Comparison of ENCODE assay signal across 14 cellular contexts in the genomic region with DNA sequence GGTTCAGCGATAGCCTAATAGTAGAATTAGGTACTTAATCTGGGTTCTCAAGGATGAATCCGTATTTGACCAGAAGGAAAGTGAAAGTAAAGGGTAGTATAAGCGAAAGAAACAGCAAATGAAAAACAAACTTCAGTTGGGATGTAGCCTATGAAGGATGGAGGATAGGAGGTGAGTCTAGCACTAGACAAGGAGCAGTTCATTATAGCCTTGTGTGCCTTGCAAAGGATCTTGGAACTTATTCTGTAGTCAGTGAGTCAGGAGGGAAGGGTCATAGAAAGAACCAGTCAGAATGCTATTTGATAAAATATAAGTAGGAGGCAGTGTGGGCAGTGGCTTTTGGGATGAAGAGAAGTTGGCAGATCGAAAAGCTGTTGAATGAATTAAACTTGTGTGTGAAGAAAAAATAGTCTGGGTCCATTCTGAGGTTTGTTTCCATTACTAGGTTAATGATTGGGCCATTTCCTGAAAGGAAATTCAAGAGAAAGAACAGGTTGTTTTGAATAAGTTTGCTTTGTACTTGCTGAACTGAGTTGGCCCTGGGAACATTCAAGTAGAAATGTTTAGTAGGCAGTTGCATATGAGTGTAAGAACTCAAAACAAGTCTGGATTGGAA. TPM values are rescaled to one million over a fixed set of nuclear protein-coding genes. Genes with fewer than 3 reads are reported as not detected.
DNase-seq lines count a peak whose midpoint lies in the region; ATAC-seq and TF ChIP-seq lines count a peak whose summit lies in the region.
"Had no signal": no experiment of that assay in that cellular context is flagged by ENCODE, and none has a peak within 500 bp of the region (broad histone marks: within the 10 kb centered on the region; RNA-seq: fewer than 3 reads in every experiment).

No MANE protein-coding gene starts in this region.

- CTCF ChIA-PET in activated B cell treated with CpG ODN at 0.5 μM for 24 hours (lab: Charles Lee), result no interaction called here

- H3K9me3 ChIP-seq in heart right ventricle (peaks cover 0 to 3% (median 0%) of the 10 kb centered on the region in 11 donors), subcutaneous abdominal adipose tissue (ENCODE audit: control insufficient read depth in 5 of 5, low read length in 5 of 5) (no peaks in the 10 kb centered on the region)
- H3K9me3 ChIP-seq: stomach had no signal

- H3K4me3 Mint-ChIP-seq in activated B cell treated with CpG ODN at 0.5 μM for 24 hours (peak overlapping the region; percentile 71), GM23338 (no peak overlapping the region)

- no peak overlapping the region for H3K9ac ChIP-seq in subcutaneous abdominal adipose tissue (ENCODE audit: low read length in 5 of 5)

- H4K20me1 ChIP-seq in GM23338 (replicated peaks; ENCODE audit: insufficient read depth), result no peaks in the 10 kb centered on the region

- POLR2A ChIA-PET in activated B cell treated with CpG ODN at 0.5 μM for 24 hours (lab: Charles Lee), result interaction anchor here (0.7 kb wide), 1 partner anchor 21 kb away, joined by 3 read pairs; no protein-coding TSS in a partner anchor

- H3K27me3 ChIP-seq in heart right ventricle (no peaks in the 10 kb centered on the region), subcutaneous abdominal adipose tissue (ENCODE audit: control insufficient read depth in 5 of 5, insufficient read depth in 4 of 5, low read length in 5 of 5) (no peaks in the 10 kb centered on the region), GM23338 (ENCODE audit: insufficient read depth) (no peaks in the 10 kb centered on the region)
- H3K27me3 ChIP-seq: stomach had no signal

- H2AFZ ChIP-seq in GM23338, result no peak overlapping the region

- 72 to 78% methylated on average over 4 of the region's 4 CpGs for WGBS in heart right ventricle, 2 donors

- H3K27ac ChIP-seq in heart right ventricle (peak overlapping the region in 6 of 10 donors; percentile 11 to 51 (median 24)), subcutaneous abdominal adipose tissue (ENCODE audit: low read depth, low read length) (peak overlapping the region; percentile 34), GM23338 (ENCODE audit: low read depth) (no peak overlapping the region)
- H3K27ac ChIP-seq: C4-2B had no signal

- no peaks in the 10 kb centered on the region for H3F3A ChIP-seq in GM23338 (replicated peaks; ENCODE audit: low read depth)

- H3K9me3 Mint-ChIP-seq in activated B cell treated with CpG ODN at 0.5 μM for 24 hours (no peaks in the 10 kb centered on the region), GM23338 (no peaks in the 10 kb centered on the region)

- no peak overlapping the region for H3K4me2 ChIP-seq in GM23338

- H3K4me1 Mint-ChIP-seq in activated B cell treated with CpG ODN at 0.5 μM for 24 hours, result peaks cover 59% of the 10 kb centered on the region
- H3K4me1 Mint-ChIP-seq in GM23338, result peaks cover 10% of the 10 kb centered on the region; the same call in 2 of the 3 replicates

- peaks cover 70% of the 10 kb centered on the region for H3K36me3 Mint-ChIP-seq in activated B cell treated with CpG ODN at 0.5 μM for 24 hours (ENCODE audit: low read depth)
- peaks cover 3% of the 10 kb centered on the region; the same call in 1 of the 3 replicates for H3K36me3 Mint-ChIP-seq in GM23338 (ENCODE audit: low read depth)

- DNase-seq in heart right ventricle (no peak), Right ventricle myocardium inferior (ENCODE audit: missing footprints) (no peak), activated B cell treated with CpG ODN at 0.5 μM for 24 hours (no peak), glomerular endothelial cell (ENCODE audit: extremely low read depth, low read depth, low spot score) (peak; percentile 81), NCI-H82 (lab: John Stamatoyannopoulos, UW) (no peak), GM13976 (ENCODE audit: low spot score) (no peak), GM23338 (ENCODE audit: low spot score) (no peak)
- DNase-seq: activated effector memory CD4-positive, alpha-beta T cell treated with Interleukin-2 at 50 U/mL for 16 hours; effector CD4-positive, alpha-beta T cell; NCI-H1417 treated with DMSO at 0.1 percent for 48 hours; NK-92 treated with Interleukin-12 subunit alpha and Interleukin-12 subunit beta, amount 100 ng/mL, for 24 hours; stomach had no signal

- H3K27ac Mint-ChIP-seq in activated B cell treated with CpG ODN at 0.5 μM for 24 hours (peak overlapping the region; percentile 51), GM23338 (no peak overlapping the region)

- intact Hi-C loops in heart right ventricle (cut with DNase I), result no loop called here
- intact Hi-C loops in Right ventricle myocardium inferior (cut with DNase I), result no loop called here
- intact Hi-C loops in activated B cell treated with CpG ODN at 0.5 μM for 24 hours (cut with micrococcal nuclease), result loop anchor here (5.0 kb wide), 1 partner anchor 38 kb away; no protein-coding TSS in a partner anchor

- peaks cover 0 to 58% (median 3%) of the 10 kb centered on the region in 9 donors for H3K36me3 ChIP-seq in heart right ventricle
- H3K36me3 ChIP-seq in subcutaneous abdominal adipose tissue (ENCODE audit: control insufficient read depth in 5 of 5, insufficient read depth in 5 of 5, low read length in 5 of 5), result peaks cover 8 to 12% (median 11%) of the 10 kb centered on the region in 5 donors
- H3K36me3 ChIP-seq in GM23338 (ENCODE audit: insufficient read depth), result no peaks in the 10 kb centered on the region

- H3K4me3 ChIP-seq in heart right ventricle (peak overlapping the region in 3 of 10 donors; percentile 2 to 22 (median 11)), subcutaneous abdominal adipose tissue (ENCODE audit: low read depth in 1 of 5, low read length in 5 of 5) (peak overlapping the region in 3 of 5 donors; percentile 18 to 36 (median 23)), GM23338 (no peak overlapping the region)
- H3K4me3 ChIP-seq: stomach had no signal

- ATAC-seq in heart right ventricle (peak in 5 of 8 donors; percentile 20 to 65 (median 50)), Right ventricle myocardium inferior (no peak), activated B cell treated with CpG ODN at 0.5 μM for 24 hours (ENCODE audit: low read depth) (no peak), GM23338 (no peak)

- peaks cover 0 to 58% (median 26%) of the 10 kb centered on the region in 9 donors for H3K4me1 ChIP-seq in heart right ventricle
- H3K4me1 ChIP-seq in subcutaneous abdominal adipose tissue (ENCODE audit: control insufficient read depth in 5 of 5, insufficient read depth in 5 of 5, low read length in 5 of 5), result peaks cover 2 to 35% (median 32%) of the 10 kb centered on the region in 5 donors
- no peaks in the 10 kb centered on the region for H3K4me1 ChIP-seq in GM23338 (ENCODE audit: insufficient read depth)

- no peak for TF ChIP-seq CTCF in heart right ventricle (IDR thresholded peaks at IDR 0.05)
- no peak for TF ChIP-seq CTCF in activated B cell treated with CpG ODN at 0.5 μM for 24 hours (IDR thresholded peaks at IDR 0.05)
- no peak for TF ChIP-seq CTCF in GM13976 (IDR thresholded peaks at IDR 0.05; ENCODE audit: borderline replicate concordance, control extremely low read depth, extremely low read depth, insufficient read depth, missing control alignments)
- TF ChIP-seq CTCF in GM23338 (conservative IDR thresholded peaks at IDR 0.05; ENCODE audit: low read depth in 2 of 2), result no peak

- no peaks in the 10 kb centered on the region for H3K9me2 ChIP-seq in GM23338 (ENCODE audit: insufficient read depth)

- H3K79me2 ChIP-seq in GM23338 (replicated peaks; ENCODE audit: insufficient read depth), result peaks cover 14% of the 10 kb centered on the region

- in situ Hi-C loops in GM13976 (cut with MboI; ENCODE audit: low sequenced_read_pairs, unreplicated experiment), result no loop called here

- H3K27me3 Mint-ChIP-seq in activated B cell treated with CpG ODN at 0.5 μM for 24 hours, result no peaks in the 10 kb centered on the region
- H3K27me3 Mint-ChIP-seq in GM23338 (ENCODE audit: insufficient read depth, low read depth, poor library complexity), result peaks cover 3% of the 10 kb centered on the region

TF ChIP-seq in GM23338, 12 proteins besides CTCF, POLR2A, EP300 and RAD21 (continues in another document):
- TF ChIP-seq NANOG (IDR thresholded peaks at IDR 0.05; ENCODE audit: borderline replicate concordance) (no peak), EZH2 (IDR thresholded peaks at IDR 0.05; ENCODE audit: low read depth, unreplicated experiment) (no peak), STAT1 (IDR thresholded peaks at IDR 0.05; ENCODE audit: unreplicated experiment) (no peak), EZH2phosphoT487 (IDR thresholded peaks at IDR 0.05; ENCODE audit: unreplicated experiment) (no peak)
- TF ChIP-seq, protein P1, sequence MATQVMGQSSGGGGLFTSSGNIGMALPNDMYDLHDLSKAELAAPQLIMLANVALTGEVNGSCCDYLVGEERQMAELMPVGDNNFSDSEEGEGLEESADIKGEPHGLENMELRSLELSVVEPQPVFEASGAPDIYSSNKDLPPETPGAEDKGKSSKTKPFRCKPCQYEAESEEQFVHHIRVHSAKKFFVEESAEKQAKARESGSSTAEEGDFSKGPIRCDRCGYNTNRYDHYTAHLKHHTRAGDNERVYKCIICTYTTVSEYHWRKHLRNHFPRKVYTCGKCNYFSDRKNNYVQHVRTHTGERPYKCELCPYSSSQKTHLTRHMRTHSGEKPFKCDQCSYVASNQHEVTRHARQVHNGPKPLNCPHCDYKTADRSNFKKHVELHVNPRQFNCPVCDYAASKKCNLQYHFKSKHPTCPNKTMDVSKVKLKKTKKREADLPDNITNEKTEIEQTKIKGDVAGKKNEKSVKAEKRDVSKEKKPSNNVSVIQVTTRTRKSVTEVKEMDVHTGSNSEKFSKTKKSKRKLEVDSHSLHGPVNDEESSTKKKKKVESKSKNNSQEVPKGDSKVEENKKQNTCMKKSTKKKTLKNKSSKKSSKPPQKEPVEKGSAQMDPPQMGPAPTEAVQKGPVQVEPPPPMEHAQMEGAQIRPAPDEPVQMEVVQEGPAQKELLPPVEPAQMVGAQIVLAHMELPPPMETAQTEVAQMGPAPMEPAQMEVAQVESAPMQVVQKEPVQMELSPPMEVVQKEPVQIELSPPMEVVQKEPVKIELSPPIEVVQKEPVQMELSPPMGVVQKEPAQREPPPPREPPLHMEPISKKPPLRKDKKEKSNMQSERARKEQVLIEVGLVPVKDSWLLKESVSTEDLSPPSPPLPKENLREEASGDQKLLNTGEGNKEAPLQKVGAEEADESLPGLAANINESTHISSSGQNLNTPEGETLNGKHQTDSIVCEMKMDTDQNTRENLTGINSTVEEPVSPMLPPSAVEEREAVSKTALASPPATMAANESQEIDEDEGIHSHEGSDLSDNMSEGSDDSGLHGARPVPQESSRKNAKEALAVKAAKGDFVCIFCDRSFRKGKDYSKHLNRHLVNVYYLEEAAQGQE (IDR thresholded peaks at IDR 0.05; ENCODE audit: unreplicated experiment), result no peak

RNA-seq across cellular contexts. Expression of a gene that starts 48.5 kb away (rescaled TPM):
- total RNA-seq in heart right ventricle (10 to 100 TPM; 34.5 to 70.2 (median 55.5) TPM), Right ventricle myocardium inferior (44.1 TPM), activated B cell treated with CpG ODN at 0.5 μM for 24 hours (121 and 125 TPM in 2 replicates), glomerular endothelial cell (12.5 and 16.3 TPM in 2 replicates)
- polyA plus RNA-seq in heart right ventricle (10 to 100 TPM in 1 of 2 donors, 1 to 10 TPM in 1; 3.1 to 69.9 TPM), GM23338 (2016; fragmentation: Nextera tagmentation; extraction: Ambion mirVana) (57.9 and 92.4 TPM in 2 replicates)
- total RNA-seq in GM23338 (2014; rRNA removed; shearing (Covaris generic)), result 17.2 and 23.9 TPM in 2 replicates

Comparison
In these comparisons a context has a peak if more than half of its experiments do, and no peak if none do; other contexts are left out.
1. ATAC-seq: peak in heart right ventricle (5 of 8); none in Right ventricle myocardium inferior (single experiment), activated B cell treated with CpG ODN at 0.5 μM for 24 hours (single experiment) and GM23338 (single experiment).